Comparison of ENCODE assay signal across 23 cellular contexts in genomic region chr7:34121366-34121765, GRCh38.
DNase-seq lines count a peak whose midpoint lies in the region; ATAC-seq, FAIRE-seq and TF ChIP-seq lines count a peak whose summit lies in the region.
"Had no signal": no experiment of that assay in that cellular context is flagged by ENCODE, and none has a peak within 500 bp of the region (broad histone marks: within the 10 kb centered on the region; RNA-seq: fewer than 3 reads in every experiment).

No MANE protein-coding gene starts in this region.

- H3K4me3 ChIP-seq in A549 (no peak overlapping the region), IMR-90 (ENCODE audit: insufficient read depth, low read depth, low read length) (no peak overlapping the region)
- H3K4me3 ChIP-seq: BLaER1 treated with 17β-estradiol and CSF1 and Interleukin-3, amounts not matched to agents 10 nM and 100 nM; GM23248 had no signal

- no peak overlapping the region for H3K56ac ChIP-seq in IMR-90 (ENCODE audit: extremely low read depth, insufficient read depth, low read length)

- TF ChIP-seq POLR2A in A549 (IDR thresholded peaks at IDR 0.05; ENCODE audit: low read length) (no peak), IMR-90 (IDR thresholded peaks at IDR 0.05; ENCODE audit: low read depth, low read length) (no peak)

- H2AFZ ChIP-seq in IMR-90 (replicated peaks; ENCODE audit: low read length, poor library complexity) = no peak overlapping the region
- H2AFZ ChIP-seq: GM23248 had no signal

- H3K27me3 ChIP-seq in IMR-90 (ENCODE audit: control insufficient read depth, insufficient read depth, low read length) = no peaks in the 10 kb centered on the region
- H3K27me3 ChIP-seq: BE2C; BLaER1 treated with 17β-estradiol and CSF1 and Interleukin-3, amounts not matched to agents 10 nM and 100 nM had no signal

- dilution Hi-C loops in IMR-90 (cut with HindIII; ENCODE audit: low sequenced_read_pairs, unreplicated experiment) = no loop called here

- POLR2A ChIA-PET in A549 (lab: Yijun Ruan, JAX) (no interaction called here), IMR-90 (lab: Charles Lee; ENCODE audit: unreplicated experiment) (no interaction called here)

- no peak overlapping the region for H3K23ac ChIP-seq in IMR-90 (ENCODE audit: low read depth, low read length)

- no peak for TF ChIP-seq CTCF in A549 (IDR thresholded peaks at IDR 0.05)
- TF ChIP-seq CTCF in IMR-90 (conservative IDR thresholded peaks at IDR 0.05; ENCODE audit: low read depth, low read length) = no peak

- H3K36me3 ChIP-seq in IMR-90 (ENCODE audit: control insufficient read depth, insufficient read depth, low read length) = no peaks in the 10 kb centered on the region
- H3K36me3 ChIP-seq: BE2C; BLaER1 treated with 17β-estradiol and CSF1 and Interleukin-3, amounts not matched to agents 10 nM and 100 nM had no signal

- intact Hi-C loops in IMR-90 (cut with micrococcal nuclease) = no loop called here

- H2BK5ac ChIP-seq in IMR-90 (ENCODE audit: low read depth, low read length, poor library complexity, severe bottlenecking) = no peak overlapping the region

- H3K9me1 ChIP-seq in IMR-90 (ENCODE audit: insufficient read depth, low read length) = no peaks in the 10 kb centered on the region

- DNase-seq in A549 (ENCODE audit: low read depth in 1 of 2, low spot score in 1 of 2) (no peak), IMR-90 (peak; percentile 52), frontal cortex (ENCODE audit: low spot score in 2 of 2) (no peak), left lobe of liver (ENCODE audit: low spot score) (no peak)
- no peak for DNase-seq in activated CD4-positive, CD25-positive, alpha-beta regulatory T cell treated with anti-CD3 and anti-CD28 coated beads, Interleukin-2, amount 50 U/mL, for 72 hours
- DNase-seq: ACHN; AML-193; BE2C; Calu3; CD4-positive, alpha-beta memory T cell; COR-L47; DMS53; DMS79 treated with DMSO at 0.1 percent for 48 hours; GM23248; H7; HCEC 1CT had no signal

- no TSS peak for BruUV-seq in IMR-90 (replicated peaks; lab: Mats Ljungman, UMichigan)

- no peak overlapping the region for H2BK20ac ChIP-seq in IMR-90 (ENCODE audit: low read depth, low read length)

- no peak overlapping the region for H3K4ac ChIP-seq in IMR-90 (ENCODE audit: low read depth, low read length)

- peaks cover 27% of the 10 kb centered on the region for H3K9me3 ChIP-seq in A549
- peaks cover 5% of the 10 kb centered on the region; the same call in 1 of the 2 replicates for H3K9me3 ChIP-seq in IMR-90 (ENCODE audit: control insufficient read depth, insufficient read depth, low read length)
- H3K9me3 ChIP-seq: BE2C had no signal

- CTCF ChIA-PET in A549 (lab: Yijun Ruan, JAX) = interaction anchor here (0.8 to 2.1 kb wide), 2 partner anchors 9 to 31 kb away, joined by 3 to 5 read pairs; no protein-coding TSS in a partner anchor
- CTCF ChIA-PET in IMR-90 (lab: Yijun Ruan, JAX) = interaction anchor here (0.6 kb wide), 1 partner anchor 369 kb away, joined by 3 read pairs; no protein-coding TSS in a partner anchor

- no peak overlapping the region for H3K14ac ChIP-seq in IMR-90 (replicated peaks; ENCODE audit: low read depth, low read length)

- peak overlapping the region in 1 of 2 experiments; percentile 26; a peak in 1 of 6 replicates for H3K27ac ChIP-seq in A549
- no peak overlapping the region for H3K27ac ChIP-seq in IMR-90 (ENCODE audit: insufficient read depth, low read length)
- H3K27ac ChIP-seq: 22Rv1; BLaER1 treated with 17β-estradiol and CSF1 and Interleukin-3, amounts not matched to agents 10 nM and 100 nM; GM23248 had no signal

- H3K79me1 ChIP-seq in IMR-90 (ENCODE audit: low read depth in 1 of 2, low read length in 2 of 2) = no peaks in the 10 kb centered on the region

- WGBS in A549 (ENCODE audit: missing lambda C conversion rate) = 71% methylated on average over 1 of the region's 1 CpG
- WGBS in IMR-90 (ENCODE audit: extremely low coverage in 2 of 2, insufficient read length in 1 of 2), 2 experiments = no CpG with 5 or more reads among the region's 1 CpG

- no peak overlapping the region for H2AK9ac ChIP-seq in IMR-90 (replicated peaks; ENCODE audit: low read depth, low read length, poor library complexity)

- H3K18ac ChIP-seq in IMR-90 (ENCODE audit: low read depth, low read length) = no peak overlapping the region

- no peak overlapping the region for H2BK15ac ChIP-seq in IMR-90 (ENCODE audit: low read depth, low read length)

- H2AK5ac ChIP-seq in IMR-90 (ENCODE audit: low read depth, low read length) = no peak overlapping the region

- no peak for ATAC-seq in A549
- peak; percentile 95 for ATAC-seq in IMR-90 (ENCODE audit: low read depth)
- ATAC-seq in left lobe of liver = no peak
- ATAC-seq in HG03159 (IDR thresholded peaks at IDR 0.05; ENCODE audit: unreplicated experiment) = no peak
- no peak for ATAC-seq in HG03565 (IDR thresholded peaks at IDR 0.05; ENCODE audit: unreplicated experiment)

- H4K91ac ChIP-seq in IMR-90 (ENCODE audit: insufficient read depth, low read depth, low read length) = no peak overlapping the region

- H4K5ac ChIP-seq in IMR-90 (ENCODE audit: low read depth, low read length) = no peak overlapping the region

- TF ChIP-seq RAD21 in A549 (conservative IDR thresholded peaks at IDR 0.05 in 1 of 2, IDR thresholded peaks at IDR 0.05 in 1 of 2) (no peak), IMR-90 (IDR thresholded peaks at IDR 0.05; ENCODE audit: low read length) (no peak)

- H3K4me2 ChIP-seq in A549 (peak overlapping the region; percentile 3; the same call in 1 of the 3 replicates), IMR-90 (ENCODE audit: low read depth, low read length) (no peak overlapping the region)
- H3K4me2 ChIP-seq: BLaER1 treated with 17β-estradiol and CSF1 and Interleukin-3, amounts not matched to agents 10 nM and 100 nM had no signal

- no peak for TF ChIP-seq EP300 in A549 (IDR thresholded peaks at IDR 0.05)

- in situ Hi-C loops in IMR-90 (cut with MboI; ENCODE audit: low sequenced_read_pairs) = no loop called here

- no peak for FAIRE-seq in A549 (lab: Jason Lieb, UNC)
- peak; percentile 100 for FAIRE-seq in endometrium (lab: Jason Lieb, UNC)
- peak; percentile 15 for FAIRE-seq in frontal cortex (lab: Jason Lieb, UNC)
- FAIRE-seq: GM12892, H1 had no signal

- no peak overlapping the region for H2BK120ac ChIP-seq in IMR-90 (ENCODE audit: low read depth, low read length)

- H4K8ac ChIP-seq in IMR-90 (ENCODE audit: low read depth in 2 of 2, low read length in 2 of 2) = no peak overlapping the region

- H4K20me1 ChIP-seq in IMR-90 (ENCODE audit: insufficient read depth, low read length) = no peaks in the 10 kb centered on the region
- H4K20me1 ChIP-seq: BLaER1 treated with 17β-estradiol and CSF1 and Interleukin-3, amounts not matched to agents 10 nM and 100 nM had no signal

- no peak overlapping the region for H3K9ac ChIP-seq in IMR-90 (ENCODE audit: low read depth, low read length)
- H3K9ac ChIP-seq: BLaER1 treated with 17β-estradiol and CSF1 and Interleukin-3, amounts not matched to agents 10 nM and 100 nM; GM23248 had no signal

- no peaks in the 10 kb centered on the region for H3K4me1 ChIP-seq in A549
- peaks cover 3% of the 10 kb centered on the region; the same call in 1 of the 2 replicates for H3K4me1 ChIP-seq in IMR-90 (ENCODE audit: control insufficient read depth, insufficient read depth, low read length)
- H3K4me1 ChIP-seq: BE2C; BLaER1 treated with 17β-estradiol and CSF1 and Interleukin-3, amounts not matched to agents 10 nM and 100 nM had no signal

TF ChIP-seq in A549, 52 proteins besides CTCF, POLR2A, EP300 and RAD21:
- TF ChIP-seq RCOR1 (IDR thresholded peaks at IDR 0.05; ENCODE audit: low read depth, low read length) (no peak), HDAC2 (IDR thresholded peaks at IDR 0.05) (no peak), NFE2L2 (conservative IDR thresholded peaks at IDR 0.05; ENCODE audit: low read length) (no peak)

TF ChIP-seq in IMR-90, 13 proteins besides CTCF, POLR2A, EP300 and RAD21:
- TF ChIP-seq CHD1 (IDR thresholded peaks at IDR 0.05; ENCODE audit: low read depth, low read length) (no peak), RFX5 (IDR thresholded peaks at IDR 0.05; ENCODE audit: low read depth, low read length) (no peak), SMC3 (IDR thresholded peaks at IDR 0.05; ENCODE audit: low read depth, low read length) (no peak), MXI1 (IDR thresholded peaks at IDR 0.05; ENCODE audit: borderline replicate concordance, low read depth, low read length) (no peak), RCOR1 (IDR thresholded peaks at IDR 0.05; ENCODE audit: insufficient replicate concordance, low read length) (no peak), FOS (IDR thresholded peaks at IDR 0.05; ENCODE audit: low read depth, low read length) (no peak), MAFK (IDR thresholded peaks at IDR 0.05; ENCODE audit: low read depth, low read length) (no peak), NFE2L2 (IDR thresholded peaks at IDR 0.05; ENCODE audit: low read depth, low read length) (no peak), CEBPB (IDR thresholded peaks at IDR 0.05; ENCODE audit: low read depth, low read length) (no peak)
- TF ChIP-seq, protein P1, sequence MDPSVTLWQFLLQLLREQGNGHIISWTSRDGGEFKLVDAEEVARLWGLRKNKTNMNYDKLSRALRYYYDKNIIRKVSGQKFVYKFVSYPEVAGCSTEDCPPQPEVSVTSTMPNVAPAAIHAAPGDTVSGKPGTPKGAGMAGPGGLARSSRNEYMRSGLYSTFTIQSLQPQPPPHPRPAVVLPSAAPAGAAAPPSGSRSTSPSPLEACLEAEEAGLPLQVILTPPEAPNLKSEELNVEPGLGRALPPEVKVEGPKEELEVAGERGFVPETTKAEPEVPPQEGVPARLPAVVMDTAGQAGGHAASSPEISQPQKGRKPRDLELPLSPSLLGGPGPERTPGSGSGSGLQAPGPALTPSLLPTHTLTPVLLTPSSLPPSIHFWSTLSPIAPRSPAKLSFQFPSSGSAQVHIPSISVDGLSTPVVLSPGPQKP (IDR thresholded peaks at IDR 0.05; ENCODE audit: borderline replicate concordance, low read depth, low read length) = no peak
- TF ChIP-seq, protein P2, sequence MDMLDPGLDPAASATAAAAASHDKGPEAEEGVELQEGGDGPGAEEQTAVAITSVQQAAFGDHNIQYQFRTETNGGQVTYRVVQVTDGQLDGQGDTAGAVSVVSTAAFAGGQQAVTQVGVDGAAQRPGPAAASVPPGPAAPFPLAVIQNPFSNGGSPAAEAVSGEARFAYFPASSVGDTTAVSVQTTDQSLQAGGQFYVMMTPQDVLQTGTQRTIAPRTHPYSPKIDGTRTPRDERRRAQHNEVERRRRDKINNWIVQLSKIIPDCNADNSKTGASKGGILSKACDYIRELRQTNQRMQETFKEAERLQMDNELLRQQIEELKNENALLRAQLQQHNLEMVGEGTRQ (IDR thresholded peaks at IDR 0.05; ENCODE audit: low read depth, low read length) = no peak
